8 cellular contexts compared by ENCODE assay signal in the genomic region with DNA sequence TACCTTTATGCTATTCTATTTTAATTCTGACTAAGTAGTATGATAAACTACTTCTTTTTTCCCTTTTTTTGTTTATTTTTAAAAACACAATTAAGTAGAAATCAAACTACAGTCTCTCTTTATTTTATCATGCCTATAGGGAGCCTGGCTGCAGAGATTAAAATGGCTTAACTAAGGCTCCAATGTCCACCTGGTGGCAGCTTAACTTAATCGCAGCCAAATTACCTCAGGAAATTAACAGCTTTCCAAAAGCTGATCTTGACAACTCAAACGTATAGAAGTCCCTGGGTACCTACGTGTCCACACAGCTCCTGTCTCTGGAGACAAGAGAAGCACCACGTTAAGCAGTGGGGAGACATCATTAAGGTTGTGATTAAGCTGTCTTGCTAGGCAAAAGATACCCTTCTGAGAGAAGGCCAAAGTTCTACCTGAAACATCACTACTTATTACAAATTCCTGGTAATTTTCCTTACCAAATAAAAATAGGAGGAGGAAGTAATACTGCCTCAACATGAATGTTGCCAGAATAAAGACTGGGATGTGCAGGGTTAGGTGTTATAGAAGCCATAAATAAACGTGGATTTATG.
DNase-seq lines count a peak whose midpoint lies in the region; ATAC-seq and TF ChIP-seq lines count a peak whose summit lies in the region.

No MANE protein-coding gene starts in this region.

- no peaks in the 10 kb centered on the region for H3K36me3 ChIP-seq in endodermal cell (ENCODE audit: control insufficient read depth, insufficient read depth, low read length)

- no peak for ATAC-seq in HG02642 (IDR thresholded peaks at IDR 0.05; ENCODE audit: poor library complexity, unreplicated experiment)
- no peak for ATAC-seq in activated CD4-positive, alpha-beta T cell treated with anti-CD3 and anti-CD28 coated beads for 36 hours

- POLR2A ChIA-PET in activated CD4-positive, alpha-beta T cell treated with anti-CD3 and anti-CD28 coated beads for 36 hours (lab: Charles Lee), result no interaction called here

- H3K4me3 Mint-ChIP-seq in endodermal cell, result no peak overlapping the region
- no peak overlapping the region for H3K4me3 Mint-ChIP-seq in activated CD4-positive, alpha-beta T cell treated with anti-CD3 and anti-CD28 coated beads for 36 hours

- H3K4me3 ChIP-seq in endodermal cell (ENCODE audit: low read length), result no peak overlapping the region

- no peaks in the 10 kb centered on the region for H3K27me3 ChIP-seq in endodermal cell (ENCODE audit: control insufficient read depth, insufficient read depth, low read length, poor library complexity, severe bottlenecking)

- H3K4me1 ChIP-seq in endodermal cell (ENCODE audit: control insufficient read depth, insufficient read depth, low read length), result peaks cover 4% of the 10 kb centered on the region

- H3K4me1 Mint-ChIP-seq in endodermal cell, result peaks cover 5% of the 10 kb centered on the region
- no peaks in the 10 kb centered on the region for H3K4me1 Mint-ChIP-seq in activated CD4-positive, alpha-beta T cell treated with anti-CD3 and anti-CD28 coated beads for 36 hours

- H3K27ac ChIP-seq in endodermal cell (ENCODE audit: low read depth, low read length), result no peak overlapping the region

- DNase-seq in NCI-H748 (lab: John Stamatoyannopoulos, UW; ENCODE audit: unreplicated experiment), result peak; percentile 27
- DNase-seq in NCI-H748 treated with DMSO at 0.1 percent for 48 hours (lab: John Stamatoyannopoulos, UW), result no peak
- peak; percentile 90 to 96 for DNase-seq in NCI-H524 (lab: John Stamatoyannopoulos, UW)
- no peak for DNase-seq in endodermal cell
- peak; percentile 13 for DNase-seq in stromal cell of bone marrow (ENCODE audit: low read depth)
- DNase-seq in activated CD4-positive, alpha-beta T cell treated with anti-CD3 and anti-CD28 coated beads for 36 hours, result no peak
- no peak for DNase-seq in activated CD8-positive, alpha-beta memory T cell treated with anti-CD3 and anti-CD28 coated beads, Interleukin-2, amount 50 U/mL, for 4 hours

- intact Hi-C loops in activated CD4-positive, alpha-beta T cell treated with anti-CD3 and anti-CD28 coated beads for 36 hours (cut with DNase I, micrococcal nuclease), result no loop called here

- no peak overlapping the region for H3K27ac Mint-ChIP-seq in endodermal cell
- no peak overlapping the region for H3K27ac Mint-ChIP-seq in activated CD4-positive, alpha-beta T cell treated with anti-CD3 and anti-CD28 coated beads for 36 hours

- no peaks in the 10 kb centered on the region for H3K36me3 Mint-ChIP-seq in endodermal cell (ENCODE audit: low read depth)
- H3K36me3 Mint-ChIP-seq in activated CD4-positive, alpha-beta T cell treated with anti-CD3 and anti-CD28 coated beads for 36 hours (ENCODE audit: low read depth), result no peaks in the 10 kb centered on the region

- peak; percentile 81 for TF ChIP-seq CTCF in endodermal cell (conservative IDR thresholded peaks at IDR 0.05)

- WGBS in endodermal cell (ENCODE audit: insufficient coverage in 1 of 2, insufficient read length in 1 of 2), 2 experiments, result 27 to 40% methylated on average over 4 to 5 of the region's 5 CpGs

- peaks cover 32% of the 10 kb centered on the region for H3K27me3 Mint-ChIP-seq in endodermal cell (ENCODE audit: insufficient read depth)
- H3K27me3 Mint-ChIP-seq in activated CD4-positive, alpha-beta T cell treated with anti-CD3 and anti-CD28 coated beads for 36 hours, result peaks cover 20% of the 10 kb centered on the region

- peaks cover 29% of the 10 kb centered on the region for H3K9me3 ChIP-seq in endodermal cell (ENCODE audit: control insufficient read depth, low read length)

- CTCF ChIA-PET in activated CD4-positive, alpha-beta T cell treated with anti-CD3 and anti-CD28 coated beads for 36 hours (lab: Charles Lee), result no interaction called here

- peaks cover 37% of the 10 kb centered on the region for H3K9me3 Mint-ChIP-seq in endodermal cell
- H3K9me3 Mint-ChIP-seq in activated CD4-positive, alpha-beta T cell treated with anti-CD3 and anti-CD28 coated beads for 36 hours (ENCODE audit: low read depth), result peaks cover 10% of the 10 kb centered on the region

- H3K9ac ChIP-seq in endodermal cell (ENCODE audit: extremely low read depth, low read length, poor library complexity, severe bottlenecking), result no peak overlapping the region

Comparison
In these comparisons a context has a peak if more than half of its experiments do, and no peak if none do; other contexts are left out.
1. DNase-seq: peak in NCI-H748 (single experiment), NCI-H524 (2 of 2) and stromal cell of bone marrow (single experiment); none in NCI-H748 treated with DMSO at 0.1 percent for 48 hours (single experiment), endodermal cell (single experiment), activated CD4-positive, alpha-beta T cell treated with anti-CD3 and anti-CD28 coated beads for 36 hours (single experiment) and activated CD8-positive, alpha-beta memory T cell treated with anti-CD3 and anti-CD28 coated beads, Interleukin-2, amount 50 U/mL, for 4 hours (single experiment).